8 cellular contexts compared by ENCODE assay signal in genomic region chr18:35042389-35043066, GRCh38. TPM values are rescaled to one million over a fixed set of nuclear protein-coding genes. Genes with fewer than 3 reads are reported as not detected.
DNase-seq lines count a peak whose midpoint lies in the region; TF ChIP-seq lines count a peak whose summit lies in the region.

No MANE protein-coding gene starts in this region.

- H3K9ac ChIP-seq in Karpas-422 (ENCODE audit: low read length), result peak overlapping the region; percentile 93

- H3K36me3 ChIP-seq in Karpas-422 (ENCODE audit: insufficient read depth, low read length), result peaks cover 29% of the 10 kb centered on the region

- peak overlapping the region; percentile 93 for H3K4me2 ChIP-seq in Karpas-422 (ENCODE audit: low read depth, low read length, poor library complexity, severe bottlenecking)

- H3K27me3 ChIP-seq in Karpas-422 (ENCODE audit: low read length) (no peaks in the 10 kb centered on the region), mononuclear cell (ENCODE audit: insufficient read depth, low read length) (no peaks in the 10 kb centered on the region)

- no peaks in the 10 kb centered on the region for H3K9me2 ChIP-seq in Karpas-422 (replicated peaks; ENCODE audit: insufficient read depth, low read length)

- peaks cover 63% of the 10 kb centered on the region for H3K79me2 ChIP-seq in Karpas-422 (ENCODE audit: low read length)

- H3K4me1 ChIP-seq in Karpas-422 (ENCODE audit: low read length), result peaks cover 79% of the 10 kb centered on the region
- peaks cover 90% of the 10 kb centered on the region for H3K4me1 ChIP-seq in mononuclear cell (ENCODE audit: insufficient read depth, low read length)

- H3K4me3 ChIP-seq in GM12864 (ENCODE audit: low read depth, low read length) (peak overlapping the region; percentile 81), Karpas-422 (ENCODE audit: low read length) (peak overlapping the region; percentile 86), mononuclear cell (ENCODE audit: low read length) (peak overlapping the region; percentile 96)

- TF ChIP-seq CTCF in GM12864 (IDR thresholded peaks at IDR 0.05; ENCODE audit: low read depth, low read length, missing control alignments), result no peak
- no peak for TF ChIP-seq CTCF in GM20000 (IDR thresholded peaks at IDR 0.05; ENCODE audit: extremely low read depth, missing control alignments)

- H3K9me3 ChIP-seq in Karpas-422 (ENCODE audit: low read length) (no peaks in the 10 kb centered on the region), mononuclear cell (ENCODE audit: low read depth, low read length) (no peaks in the 10 kb centered on the region)

- DNase-seq in GM12864 (ENCODE audit: low read depth) (no peak), Karpas-422 (peak; percentile 72), GM20000 (ENCODE audit: low spot score) (no peak), SHP77 (lab: John Stamatoyannopoulos, UW) (no peak), NCI-H748 treated with DMSO at 0.1 percent for 48 hours (lab: John Stamatoyannopoulos, UW) (no peak), putamen (ENCODE audit: low spot score) (no peak)
- DNase-seq in central memory CD4-positive, alpha-beta T cell, result peak; percentile 77

- H4K20me1 ChIP-seq in Karpas-422 (ENCODE audit: insufficient read depth, low read depth, low read length), result peaks cover 41% of the 10 kb centered on the region; the same call in 1 of the 2 replicates

- no peak overlapping the region for H2AFZ ChIP-seq in Karpas-422 (ENCODE audit: low read length)

- H3K27ac ChIP-seq in Karpas-422 (ENCODE audit: low read length), result peak overlapping the region; percentile 93

RNA-seq across cellular contexts. Expression of gene MAPRE2, which starts 1.3 kb away (rescaled TPM):
- total RNA-seq in Karpas-422 (2014; rRNA removed; shearing (Covaris generic); ENCODE audit: low replicate concordance), result 200 and 267 TPM in 2 replicates
- total RNA-seq in mononuclear cell, result 87.4 TPM

Comparison
In these comparisons a context has a peak if more than half of its experiments do, and no peak if none do; other contexts are left out.
1. DNase-seq: peak in Karpas-422 (single experiment) and central memory CD4-positive, alpha-beta T cell (single experiment); none in GM12864 (single experiment), GM20000 (single experiment), SHP77 (0 of 2), NCI-H748 treated with DMSO at 0.1 percent for 48 hours (single experiment) and putamen (single experiment).
2. Peak in every context shown above with its lines, with median percentiles within 50 percentile points of each other: H3K4me3 ChIP-seq.